18 cellular contexts compared by ENCODE assay signal in the genomic region with DNA sequence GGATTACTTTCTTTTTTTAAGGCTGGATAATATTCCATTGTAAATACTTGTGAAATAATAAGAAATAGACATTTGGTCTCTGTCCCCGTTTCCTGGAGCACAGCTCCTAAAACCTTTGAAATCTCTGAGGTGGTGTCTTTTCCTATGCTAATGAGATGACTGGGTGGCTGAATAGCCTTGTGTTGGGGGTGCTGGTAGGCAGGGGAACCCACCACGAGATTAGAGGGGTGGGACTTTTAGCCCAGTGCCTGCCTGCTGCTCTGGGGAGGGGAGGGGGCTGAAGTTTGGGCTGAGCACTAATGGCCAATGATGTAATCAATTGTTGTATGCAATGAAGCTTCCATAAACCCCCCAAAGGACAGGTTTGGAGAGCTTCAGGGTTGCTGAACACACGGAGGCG.
DNase-seq lines count a peak whose midpoint lies in the region; ATAC-seq, FAIRE-seq and TF ChIP-seq lines count a peak whose summit lies in the region.
"Had no signal": no experiment of that assay in that cellular context is flagged by ENCODE, and none has a peak within 500 bp of the region (broad histone marks: within the 10 kb centered on the region; RNA-seq: fewer than 3 reads in every experiment).

No MANE protein-coding gene starts in this region.

- H2AFZ ChIP-seq in H9 (ENCODE audit: low read length) (no peak overlapping the region), H1 (ENCODE audit: low read length) (no peak overlapping the region; the same call in 1 of the 2 replicates)

- no peak overlapping the region for H2BK12ac ChIP-seq in H9 (ENCODE audit: insufficient read length, low read depth, low read length)
- no peak overlapping the region for H2BK12ac ChIP-seq in H1 (ENCODE audit: low read depth, low read length)

- H2BK20ac ChIP-seq in H9 (ENCODE audit: low read depth, low read length, poor library complexity, severe bottlenecking) (no peak overlapping the region), H1 (ENCODE audit: low read length) (peak overlapping the region; percentile 95; the same call in 1 of the 2 replicates)

- H3K23me2 ChIP-seq in H9 (ENCODE audit: insufficient read length, low read depth, low read length, poor library complexity, severe bottlenecking) = no peaks in the 10 kb centered on the region
- H3K23me2 ChIP-seq in H1 (ENCODE audit: low read depth, low read length) = no peaks in the 10 kb centered on the region

- POLR2A ChIA-PET in H1 (lab: Charles Lee; ENCODE audit: partially characterized antibody) = interaction anchor here (0.6 kb wide), 1 partner anchor 19 kb away, joined by 3 read pairs; no protein-coding TSS in a partner anchor
- POLR2A ChIA-PET in CD4-positive, alpha-beta T cell (lab: Charles Lee) = no interaction called here

- H2BK120ac ChIP-seq in H9 (ENCODE audit: low read depth, low read length, poor library complexity, severe bottlenecking) (no peak overlapping the region), H1 (replicated peaks; ENCODE audit: low read depth, low read length) (no peak overlapping the region)

- H3K23ac ChIP-seq in H9 (ENCODE audit: insufficient read length, low read depth, low read length) (no peak overlapping the region), H1 (ENCODE audit: insufficient read length) (no peak overlapping the region)

- no peaks in the 10 kb centered on the region for H3K79me1 ChIP-seq in H9 (ENCODE audit: insufficient read depth, low read depth, low read length, poor library complexity, severe bottlenecking)
- no peaks in the 10 kb centered on the region for H3K79me1 ChIP-seq in H1 (ENCODE audit: low read depth, low read length)

- H4K91ac ChIP-seq in H9 (ENCODE audit: insufficient read length, low read depth, low read length) (no peak overlapping the region), H1 (replicated peaks; ENCODE audit: insufficient read length, low read length) (no peak overlapping the region)

- CTCF ChIA-PET in H1 (lab: Charles Lee; ENCODE audit: partially characterized antibody) = interaction anchor here (0.6 to 1.6 kb wide), 7 partner anchors 9 to 208 kb away, joined by 3 to 6 read pairs (median 4); no protein-coding TSS in a partner anchor
- CTCF ChIA-PET in CD4-positive, alpha-beta T cell (lab: Charles Lee) = no interaction called here

- peaks cover 22 to 25% of the 10 kb centered on the region in 2 experiments for H3K4me1 Mint-ChIP-seq in H9
- no peaks in the 10 kb centered on the region for H3K4me1 Mint-ChIP-seq in CD4-positive, alpha-beta T cell (ENCODE audit: low read depth)

- H3K9me3 ChIP-seq in H9 (ENCODE audit: control insufficient read depth, low read depth, low read length) = no peaks in the 10 kb centered on the region
- no peaks in the 10 kb centered on the region; a peak in 1 of 4 replicates for H3K9me3 ChIP-seq in H1 (ENCODE audit: insufficient read depth in 2 of 2, low read depth in 1 of 2, low read length in 1 of 2)
- H3K9me3 ChIP-seq in CD4-positive, alpha-beta T cell (ENCODE audit: control insufficient read depth, low read length) = no peaks in the 10 kb centered on the region

- H3K27ac ChIP-seq in H9 (ENCODE audit: insufficient read length, low read depth, low read length) = no peak overlapping the region
- H3K27ac ChIP-seq in H1 (ENCODE audit: low read depth, low read length) = no peak overlapping the region
- H3K27ac ChIP-seq in CD4-positive, alpha-beta T cell (ENCODE audit: low read depth, low read length) = no peak overlapping the region
- H3K27ac ChIP-seq: BLaER1 treated with 17β-estradiol and CSF1 and Interleukin-3, amounts not matched to agents 10 nM and 100 nM had no signal

- H3K27ac Mint-ChIP-seq in H9 = peak overlapping the region in 1 of 3 experiments; percentile 19; a peak in 2 of 7 replicates
- no peak overlapping the region for H3K27ac Mint-ChIP-seq in CD4-positive, alpha-beta T cell
- H3K27ac Mint-ChIP-seq: B cell, IgD-negative memory B cell had no signal

- no peak for TF ChIP-seq RAD21 in H1 (IDR thresholded peaks at IDR 0.05 in 1 of 2, conservative IDR thresholded peaks at IDR 0.05 in 1 of 2; ENCODE audit: low read depth in 2 of 2, low read length in 2 of 2)

- TF ChIP-seq EP300 in H1 (IDR thresholded peaks at IDR 0.05; ENCODE audit: borderline replicate concordance in 1 of 2, low read depth in 2 of 2, low read length in 2 of 2) = no peak

- WGBS in H9 (ENCODE audit: extremely low coverage, insufficient read length, low lambda C conversion rate) = no CpG with 5 or more reads among the region's 4 CpGs
- WGBS in H1 (ENCODE audit: extremely low coverage in 1 of 2, insufficient coverage in 1 of 2, insufficient read length in 1 of 2, insufficient replicate concordance in 2 of 2, low coverage in 1 of 2, low lambda C conversion rate in 2 of 2, missing lambda C conversion rate in 1 of 2), 2 experiments = 53% methylated on average over 4 of the region's 4 CpGs; no CpG with 5 or more reads in 1 of the 2 experiments

- H3K36me3 Mint-ChIP-seq in H9 (ENCODE audit: insufficient read depth in 1 of 3, low read depth in 3 of 3) = peaks cover 0 to 4% (median 0%) of the 10 kb centered on the region in 3 experiments; a peak in 3 of 7 replicates
- H3K36me3 Mint-ChIP-seq in CD4-positive, alpha-beta T cell (ENCODE audit: low read depth) = no peaks in the 10 kb centered on the region
- H3K36me3 Mint-ChIP-seq: CD8-positive, alpha-beta memory T cell; IgD-negative memory B cell had no signal

- no peak overlapping the region for H2BK15ac ChIP-seq in H9 (ENCODE audit: low read depth, low read length)
- H2BK15ac ChIP-seq in H1 (ENCODE audit: low read length) = no peak overlapping the region

- peak overlapping the region in 1 of 4 experiments; percentile 30; a peak in 1 of 8 replicates for H3K4me3 ChIP-seq in H1 (ENCODE audit: extremely low read depth in 1 of 4, insufficient read depth in 2 of 4, low read depth in 3 of 4, low read length in 4 of 4)
- H3K4me3 ChIP-seq: BLaER1 treated with 17β-estradiol and CSF1 and Interleukin-3, amounts not matched to agents 10 nM and 100 nM; GM12878; HAP-1 had no signal

- no peaks in the 10 kb centered on the region for H3K36me3 ChIP-seq in H1 (ENCODE audit: control insufficient read depth in 2 of 4, insufficient read depth in 4 of 4, low read length in 3 of 4)
- H3K36me3 ChIP-seq: BLaER1 treated with 17β-estradiol and CSF1 and Interleukin-3, amounts not matched to agents 10 nM and 100 nM; HAP-1 had no signal

- H3T11ph ChIP-seq in H9 (ENCODE audit: low read length) = no peak overlapping the region

- peaks cover 2% of the 10 kb centered on the region for H3K27me3 Mint-ChIP-seq in H9 (ENCODE audit: low read depth)
- H3K27me3 Mint-ChIP-seq in CD4-positive, alpha-beta T cell = no peaks in the 10 kb centered on the region
- H3K27me3 Mint-ChIP-seq: B cell, IgD-negative memory B cell had no signal

- no peak overlapping the region for H3K56ac ChIP-seq in H9 (ENCODE audit: insufficient read length, low read depth, low read length)
- no peak overlapping the region for H3K56ac ChIP-seq in H1 (replicated peaks; ENCODE audit: insufficient read length, low read depth, low read length)

- peak; percentile 39 for DNase-seq in H9
- DNase-seq in H1 (ENCODE audit: low read depth in 1 of 2, low spot score in 2 of 2) = peak in 1 of 2 experiments; percentile 48
- peak; percentile 31 for DNase-seq in iPS-NIHi11 (ENCODE audit: low spot score)
- no peak for DNase-seq in CD4-positive, alpha-beta T cell
- no peak for DNase-seq in cerebellar cortex (ENCODE audit: low spot score)
- DNase-seq: CD8-positive, alpha-beta memory T cell; COR-L47; DMS 273 treated with DMSO at 0.1 percent for 48 hours; DND-41; EL had no signal

- H3K27me3 ChIP-seq in H9 (ENCODE audit: insufficient read depth, low read length) (no peaks in the 10 kb centered on the region), H1 (replicated peaks in 1 of 4; ENCODE audit: control insufficient read depth in 3 of 4, extremely low read depth in 1 of 4, insufficient read depth in 3 of 4, low read length in 3 of 4) (no peaks in the 10 kb centered on the region; a peak in 1 of 7 replicates)
- no peaks in the 10 kb centered on the region for H3K27me3 ChIP-seq in CD4-positive, alpha-beta T cell (ENCODE audit: control insufficient read depth, insufficient read depth, low read length)
- H3K27me3 ChIP-seq: BLaER1 treated with 17β-estradiol and CSF1 and Interleukin-3, amounts not matched to agents 10 nM and 100 nM had no signal

- H3K9ac ChIP-seq in H9 (ENCODE audit: extremely low read depth, insufficient read length, low read length) (no peak overlapping the region), H1 (replicated peaks in 1 of 4; ENCODE audit: extremely low read depth in 1 of 4, low read depth in 3 of 4, low read length in 3 of 4) (no peak overlapping the region)
- H3K9ac ChIP-seq: BLaER1 treated with 17β-estradiol and CSF1 and Interleukin-3, amounts not matched to agents 10 nM and 100 nM had no signal

- no peak overlapping the region for H2BK5ac ChIP-seq in H9 (ENCODE audit: insufficient read length, low read length)
- H2BK5ac ChIP-seq in H1 (ENCODE audit: low read depth, low read length) = no peak overlapping the region

- TF ChIP-seq CTCF in H9 (conservative IDR thresholded peaks at IDR 0.05) (no peak), H1 (IDR thresholded peaks at IDR 0.05; ENCODE audit: control extremely low read depth in 1 of 3, insufficient read depth in 1 of 3, low read depth in 1 of 3, low read length in 3 of 3) (no peak)
- no peak for TF ChIP-seq CTCF in CD4-positive, alpha-beta T cell (IDR thresholded peaks at IDR 0.05)

- H2AK5ac ChIP-seq in H9 (ENCODE audit: insufficient read length, low read length) (no peak overlapping the region), H1 (ENCODE audit: low read depth, low read length) (no peak overlapping the region)

- no peak overlapping the region; the same call in 1 of the 2 replicates for H3K14ac ChIP-seq in H9 (ENCODE audit: insufficient read depth, low read length)
- H3K14ac ChIP-seq in H1 (ENCODE audit: insufficient read length) = no peak overlapping the region

- H3K9me3 Mint-ChIP-seq in H9 = peaks cover 4% of the 10 kb centered on the region in 2 experiments; a peak in 4 of 5 replicates
- no peaks in the 10 kb centered on the region for H3K9me3 Mint-ChIP-seq in CD4-positive, alpha-beta T cell
- H3K9me3 Mint-ChIP-seq: CD8-positive, alpha-beta memory T cell had no signal

- no peak for FAIRE-seq in H1 (lab: Jason Lieb, UNC)
- FAIRE-seq: GM12878, GM19239, HepG2 had no signal

- H3K4me3 Mint-ChIP-seq in H9 = peak overlapping the region in 1 of 2 experiments; percentile 6; a peak in 1 of 5 replicates
- H3K4me3 Mint-ChIP-seq in CD4-positive, alpha-beta T cell = no peak overlapping the region
- H3K4me3 Mint-ChIP-seq: B cell; CD8-positive, alpha-beta memory T cell; IgD-negative memory B cell had no signal

- H3K18ac ChIP-seq in H9 (ENCODE audit: insufficient read length, low read depth, low read length) (no peak overlapping the region), H1 (ENCODE audit: extremely low read depth, low read length) (no peak overlapping the region)

- intact Hi-C loops in CD4-positive, alpha-beta T cell (cut with DNase I, micrococcal nuclease) = loop anchor here (2.0 to 5.0 kb wide), 3 partner anchors 209 to 432 kb away; no protein-coding TSS in a partner anchor

- H3K4ac ChIP-seq in H9 (ENCODE audit: low read depth, low read length) (no peak overlapping the region), H1 (replicated peaks; ENCODE audit: insufficient read length, low read depth, low read length) (no peak overlapping the region)

- H3K4me2 ChIP-seq in H9 (ENCODE audit: insufficient read depth, insufficient read length, low read length) (no peak overlapping the region), H1 (ENCODE audit: insufficient read depth in 1 of 2, low read depth in 2 of 2, low read length in 2 of 2) (peak overlapping the region; percentile 19 to 49; a peak in 3 of 4 replicates)
- H3K4me2 ChIP-seq: BLaER1 treated with 17β-estradiol and CSF1 and Interleukin-3, amounts not matched to agents 10 nM and 100 nM had no signal

- ATAC-seq in CD4-positive, alpha-beta T cell (ENCODE audit: poor library complexity) = no peak
- no peak for ATAC-seq in GM18505 (IDR thresholded peaks at IDR 0.05; ENCODE audit: unreplicated experiment)
- ATAC-seq: GM12878, HepG2 had no signal

- H4K20me1 ChIP-seq in H9 (ENCODE audit: control insufficient read depth, insufficient read depth, insufficient read length) = no peaks in the 10 kb centered on the region
- no peaks in the 10 kb centered on the region for H4K20me1 ChIP-seq in H1 (replicated peaks in 1 of 2; ENCODE audit: control insufficient read depth in 1 of 2, insufficient read depth in 2 of 2, low read length in 2 of 2)
- H4K20me1 ChIP-seq: BLaER1 treated with 17β-estradiol and CSF1 and Interleukin-3, amounts not matched to agents 10 nM and 100 nM had no signal

- TF ChIP-seq POLR2A in H1 (IDR thresholded peaks at IDR 0.05; ENCODE audit: control extremely low read depth in 1 of 2, low read depth in 2 of 2, low read length in 2 of 2) = no peak
- no peak for TF ChIP-seq POLR2A in GM18505 (IDR thresholded peaks at IDR 0.05; ENCODE audit: borderline replicate concordance, extremely low read depth, insufficient read depth, insufficient read length)

- no peak overlapping the region for H4K5ac ChIP-seq in H9 (ENCODE audit: insufficient read length, low read depth, low read length)
- H4K5ac ChIP-seq in H1 (ENCODE audit: insufficient read length, low read depth, low read length) = peak overlapping the region; percentile 12

- H3K79me2 ChIP-seq in H9 (ENCODE audit: insufficient read depth, low read length) = no peaks in the 10 kb centered on the region
- H3K79me2 ChIP-seq in H1 (ENCODE audit: control insufficient read depth in 1 of 2, insufficient read depth in 2 of 2, low read length in 2 of 2) = no peaks in the 10 kb centered on the region

- H3K4me1 ChIP-seq in H9 (ENCODE audit: insufficient read depth, low read length) = 0 out of 2 replicates have a peak, but pooled peaks cover 1% of the 10 kb centered on the region
- peaks cover 0 to 6% (median 5%) of the 10 kb centered on the region in 4 experiments; a peak in 5 of 7 replicates for H3K4me1 ChIP-seq in H1 (replicated peaks in 1 of 4; ENCODE audit: control insufficient read depth in 3 of 4, insufficient read depth in 4 of 4, low read length in 3 of 4)
- H3K4me1 ChIP-seq: HAP-1 had no signal

- no peak overlapping the region for H4K8ac ChIP-seq in H9 (replicated peaks; ENCODE audit: insufficient read length, low read depth, low read length)
- no peak overlapping the region for H4K8ac ChIP-seq in H1 (ENCODE audit: extremely low read depth, insufficient read depth, low read length)

Comparison
In these comparisons a context has a peak if more than half of its experiments do, and no peak if none do; other contexts are left out.
1. DNase-seq: peak in H9 (single experiment) and iPS-NIHi11 (single experiment); none in CD4-positive, alpha-beta T cell (0 of 10) and cerebellar cortex (single experiment).